14 cellular contexts compared by ENCODE assay signal in the genomic region with DNA sequence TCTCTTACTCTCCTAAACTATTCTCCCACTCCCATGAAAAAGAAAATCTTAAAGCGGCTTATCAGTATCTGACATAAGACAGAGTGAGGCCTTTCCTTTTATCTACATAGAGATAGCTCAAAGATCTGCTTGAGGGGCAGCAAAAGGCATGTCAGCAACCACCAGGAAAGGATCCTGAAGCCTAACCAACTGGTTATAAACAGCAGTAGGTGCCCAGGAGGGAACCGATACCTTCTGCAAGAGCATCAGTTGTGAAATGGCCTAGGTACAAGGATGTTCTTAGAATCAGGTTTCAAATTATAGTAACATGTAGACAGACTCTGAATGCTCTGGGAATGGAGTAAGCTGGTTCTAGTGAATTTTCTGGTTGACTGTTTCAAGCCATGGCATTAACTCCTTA. TPM values are rescaled to one million over a fixed set of nuclear protein-coding genes. Genes with fewer than 3 reads are reported as not detected.
A peak's percentile ranks its signal among the peaks of the same experiment; 100 is the strongest.
DNase-seq lines count a peak whose midpoint lies in the region; ATAC-seq lines count a peak whose summit lies in the region.
"Had no signal": no experiment of that assay in that cellular context is flagged by ENCODE, and none has a peak within 500 bp of the region (broad histone marks: within the 10 kb centered on the region; RNA-seq: fewer than 3 reads in every experiment).

No MANE protein-coding gene starts in this region.

- peaks cover 60% of the 10 kb centered on the region for H3K4me1 ChIP-seq in SJSA1 (replicated peaks)
- peaks cover 82% of the 10 kb centered on the region for H3K4me1 ChIP-seq in iPS-18a (ENCODE audit: control insufficient read depth, low read depth, low read length)
- peaks cover 60 to 66% (median 60%) of the 10 kb centered on the region in 3 donors for H3K4me1 ChIP-seq in skeletal muscle tissue (ENCODE audit: control insufficient read depth in 3 of 3, insufficient read depth in 3 of 3, low read length in 3 of 3)

- H3K4me3 ChIP-seq in SJSA1 (no peak overlapping the region), iPS-18a (ENCODE audit: low read length) (peak overlapping the region; percentile 51), skeletal muscle tissue (ENCODE audit: low read length in 3 of 3) (peak overlapping the region in 1 of 3 donors; percentile 44)
- H3K4me3 ChIP-seq: PC-9, testis had no signal

- peak overlapping the region; percentile 73 for H3K27ac Mint-ChIP-seq in activated T-cell treated with anti-CD3 and anti-CD28 coated beads, Interleukin-2, amount 50 U/mL, for 72 hours

- H3K27me3 ChIP-seq in SJSA1 (replicated peaks) (no peaks in the 10 kb centered on the region), iPS-18a (ENCODE audit: control insufficient read depth, insufficient read depth, low read length) (no peaks in the 10 kb centered on the region), skeletal muscle tissue (ENCODE audit: control insufficient read depth in 3 of 3, insufficient read depth in 3 of 3, low read length in 3 of 3) (no peaks in the 10 kb centered on the region)
- H3K27me3 ChIP-seq: testis had no signal

- no peaks in the 10 kb centered on the region for H3K9me3 ChIP-seq in SJSA1 (replicated peaks)
- H3K9me3 ChIP-seq in iPS-18a (ENCODE audit: control insufficient read depth, low read depth, low read length) = no peaks in the 10 kb centered on the region
- no peaks in the 10 kb centered on the region for H3K9me3 ChIP-seq in skeletal muscle tissue (ENCODE audit: control insufficient read depth in 3 of 3, low read length in 3 of 3)
- H3K9me3 ChIP-seq: testis had no signal

- DNase-seq in activated T-cell treated with anti-CD3 and anti-CD28 coated beads, Interleukin-2, amount 50 U/mL, for 72 hours = no peak
- DNase-seq in activated T-cell treated with anti-CD3 and anti-CD28 coated beads, Interleukin-2, amount 50 U/mL, for 4 hours = no peak
- DNase-seq in SJSA1 (ENCODE audit: low read depth in 1 of 2, low spot score in 2 of 2) = no peak
- DNase-seq in NCI-H446 (lab: John Stamatoyannopoulos, UW) = no peak
- no peak for DNase-seq in NCI-H2196 treated with DMSO at 0.1 percent for 48 hours (lab: John Stamatoyannopoulos, UW; ENCODE audit: unreplicated experiment)
- DNase-seq: activated CD4-positive, alpha-beta T cell treated with anti-CD3 and anti-CD28 coated beads, Interleukin-2, amount 50 U/mL, for 4 hours; NCI-H2227 treated with DMSO at 0.1 percent for 48 hours; PC-9; small intestine; testis had no signal

- H3K36me3 ChIP-seq in SJSA1 (no peaks in the 10 kb centered on the region), iPS-18a (ENCODE audit: control insufficient read depth, low read depth, low read length) (no peaks in the 10 kb centered on the region), skeletal muscle tissue (ENCODE audit: control insufficient read depth in 3 of 3, insufficient read depth in 3 of 3, low read length in 3 of 3) (no peaks in the 10 kb centered on the region)

- H3K9ac ChIP-seq in iPS-18a (ENCODE audit: low read length) (no peak overlapping the region), skeletal muscle tissue (ENCODE audit: low read depth in 1 of 3, low read length in 3 of 3) (peak overlapping the region; percentile 27 to 53 (median 47))

- no peaks in the 10 kb centered on the region for H3K27me3 Mint-ChIP-seq in activated T-cell treated with anti-CD3 and anti-CD28 coated beads, Interleukin-2, amount 50 U/mL, for 72 hours (ENCODE audit: low read depth)
- H3K27me3 Mint-ChIP-seq in activated T-cell treated with anti-CD3 and anti-CD28 coated beads, Interleukin-2, amount 50 U/mL, for 4 hours (ENCODE audit: low read depth) = no peaks in the 10 kb centered on the region

- no peak for ATAC-seq in activated T-cell treated with anti-CD3 and anti-CD28 coated beads, Interleukin-2, amount 50 U/mL, for 72 hours (replicated peaks in 1 of 2)
- no peak for ATAC-seq in activated T-cell treated with anti-CD3 and anti-CD28 coated beads, Interleukin-2, amount 50 U/mL, for 4 hours
- ATAC-seq in HG03432 (IDR thresholded peaks at IDR 0.05; ENCODE audit: unreplicated experiment) = no peak
- ATAC-seq: HCT116 had no signal

- peaks cover 94% of the 10 kb centered on the region for H3K4me1 Mint-ChIP-seq in activated T-cell treated with anti-CD3 and anti-CD28 coated beads, Interleukin-2, amount 50 U/mL, for 72 hours (ENCODE audit: low read depth)
- peaks cover 90% of the 10 kb centered on the region for H3K4me1 Mint-ChIP-seq in activated T-cell treated with anti-CD3 and anti-CD28 coated beads, Interleukin-2, amount 50 U/mL, for 4 hours (ENCODE audit: low read depth)

- H3K27ac ChIP-seq in SJSA1 (peak overlapping the region; percentile 67), iPS-18a (ENCODE audit: low read length) (no peak overlapping the region), skeletal muscle tissue (ENCODE audit: low read depth, low read length) (peak overlapping the region; percentile 71)
- H3K27ac ChIP-seq: PC-9 had no signal

- H3K36me3 Mint-ChIP-seq in activated T-cell treated with anti-CD3 and anti-CD28 coated beads, Interleukin-2, amount 50 U/mL, for 72 hours (ENCODE audit: insufficient read depth in 2 of 2) = peaks cover 4 to 5% of the 10 kb centered on the region in 2 donors
- peaks cover 6% of the 10 kb centered on the region for H3K36me3 Mint-ChIP-seq in activated T-cell treated with anti-CD3 and anti-CD28 coated beads, Interleukin-2, amount 50 U/mL, for 4 hours (ENCODE audit: insufficient read depth)

- peak overlapping the region; percentile 45 to 51 for H3K4me3 Mint-ChIP-seq in activated T-cell treated with anti-CD3 and anti-CD28 coated beads, Interleukin-2, amount 50 U/mL, for 72 hours
- no peak overlapping the region for H3K4me3 Mint-ChIP-seq in activated T-cell treated with anti-CD3 and anti-CD28 coated beads, Interleukin-2, amount 50 U/mL, for 4 hours

- no peaks in the 10 kb centered on the region for H3K9me3 Mint-ChIP-seq in activated T-cell treated with anti-CD3 and anti-CD28 coated beads, Interleukin-2, amount 50 U/mL, for 72 hours
- H3K9me3 Mint-ChIP-seq in activated T-cell treated with anti-CD3 and anti-CD28 coated beads, Interleukin-2, amount 50 U/mL, for 4 hours = no peaks in the 10 kb centered on the region

RNA-seq across cellular contexts. Expression of a gene that starts 21.4 kb away (rescaled TPM):
- total RNA-seq in activated T-cell treated with anti-CD3 and anti-CD28 coated beads, Interleukin-2, amount 50 U/mL, for 72 hours = 10 to 100 TPM; 37.9 to 53.0 TPM
- total RNA-seq in activated T-cell treated with anti-CD3 and anti-CD28 coated beads, Interleukin-2, amount 50 U/mL, for 4 hours = 10 to 100 TPM; 32.6 to 43.6 (median 37.2) TPM
- 5.1 and 7.0 TPM in 2 replicates for total RNA-seq in SJSA1 (2014; rRNA removed; shearing (Covaris generic))
- total RNA-seq in skeletal muscle tissue = 12.0 TPM
